ENCODE assay signal across 8 cellular contexts in the genomic region with DNA sequence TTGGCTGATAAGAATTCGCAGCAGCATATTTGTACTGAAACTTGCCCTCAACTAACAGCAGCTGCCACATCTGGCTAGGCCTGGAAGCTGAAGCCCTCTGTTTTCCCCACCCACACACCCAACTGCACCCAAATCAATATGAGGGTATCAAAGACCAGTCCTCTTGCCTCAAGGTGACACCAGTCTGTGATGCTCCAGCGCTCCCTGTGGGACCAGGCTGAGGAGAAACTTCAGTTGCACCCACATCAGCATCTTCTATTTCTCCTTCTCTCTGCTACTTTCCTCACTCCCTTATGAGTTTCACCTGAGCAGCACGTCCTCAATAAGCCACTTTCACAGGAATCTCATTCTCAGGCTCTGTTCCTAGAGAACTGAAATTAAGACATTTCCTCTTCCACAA. TPM values are rescaled to one million over a fixed set of nuclear protein-coding genes. Genes with fewer than 3 reads are reported as not detected.
"Had no signal": no experiment of that assay in that cellular context is flagged by ENCODE, and none has a peak within 500 bp of the region (broad histone marks: within the 10 kb centered on the region; RNA-seq: fewer than 3 reads in every experiment).

No MANE protein-coding gene starts in this region.

- H2AFZ ChIP-seq: GM23338 had no signal

- FAIRE-seq: H1, H54, HTR-8/SVneo, K562 had no signal

- H3K4me2 ChIP-seq: GM23338 had no signal

- H3K4me1 Mint-ChIP-seq: GM23338, H9 had no signal

- H3K4me3 ChIP-seq: GM23338, K562 had no signal

- DNase-seq: H9, HCEC 1CT, KG1 had no signal

- H3K4me3 Mint-ChIP-seq: GM23338, H9 had no signal

- H3K27ac Mint-ChIP-seq: GM23338 had no signal

- H3K9me3 Mint-ChIP-seq: GM23338, H9 had no signal

- ATAC-seq: GM23338, K562 had no signal

RNA-seq across cellular contexts. Expression of a gene that starts 18.7 kb away (rescaled TPM):
- total RNA-seq: K562 had no signal
- polyA plus RNA-seq: K562 had no signal
